ENCODE assay signal across 21 cellular contexts in the genomic region with DNA sequence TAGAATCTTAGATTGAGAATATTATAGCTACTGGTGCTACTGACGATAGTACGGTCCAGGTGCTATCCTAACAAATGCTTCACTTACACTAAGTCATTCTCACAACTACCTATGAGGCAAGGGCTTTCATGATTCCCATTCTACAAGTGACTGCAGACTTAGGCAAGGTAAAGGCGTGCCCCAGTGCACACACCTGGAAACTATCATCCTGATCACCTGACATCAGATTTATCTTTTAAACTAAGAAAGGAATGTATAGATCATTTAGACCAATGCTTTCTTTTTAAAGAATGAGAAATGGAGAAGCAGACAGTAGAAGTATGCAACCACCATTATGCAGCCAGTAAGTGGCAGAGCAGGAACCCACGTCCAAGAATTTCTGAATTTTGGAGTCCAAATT. TPM values are rescaled to one million over a fixed set of nuclear protein-coding genes. Genes with fewer than 3 reads are reported as not detected.
DNase-seq lines count a peak whose midpoint lies in the region; ATAC-seq and TF ChIP-seq lines count a peak whose summit lies in the region.
"Had no signal": no experiment of that assay in that cellular context is flagged by ENCODE, and none has a peak within 500 bp of the region (broad histone marks: within the 10 kb centered on the region; RNA-seq: fewer than 3 reads in every experiment).

No MANE protein-coding gene starts in this region.

- H3K23ac ChIP-seq in trophoblast cell (ENCODE audit: low read length): no peak overlapping the region

- H2AK5ac ChIP-seq in trophoblast cell (ENCODE audit: low read length): no peak overlapping the region

- no peak overlapping the region for H3K14ac ChIP-seq in trophoblast cell (ENCODE audit: low read length)

- H3K9me3 ChIP-seq in trophoblast cell (ENCODE audit: insufficient read depth, low read depth, low read length): peaks cover 2% of the 10 kb centered on the region
- H3K9me3 ChIP-seq in Peyer's patch: no peaks in the 10 kb centered on the region
- H3K9me3 ChIP-seq: A549; BLaER1 treated with 17β-estradiol and CSF1 and Interleukin-3, amounts not matched to agents 10 nM and 100 nM; Caco-2 had no signal

- no peak overlapping the region for H2BK12ac ChIP-seq in trophoblast cell (ENCODE audit: low read length)

- no peak for TF ChIP-seq POLR2A in Peyer's patch (IDR thresholded peaks at IDR 0.05)

- H3K9me3 Mint-ChIP-seq in GM23338: peaks cover 93% of the 10 kb centered on the region
- no peaks in the 10 kb centered on the region for H3K9me3 Mint-ChIP-seq in stimulated activated memory B cell treated with anti-CD40 and anti-IgM and Interleukin-4, amounts not matched to agents 10 μg/mL and 1 μg/mL and 100 μg/mL, for 72 hours
- H3K9me3 Mint-ChIP-seq: CD4-positive, alpha-beta T cell; CD8-positive, alpha-beta T cell had no signal

- H3K4me2 ChIP-seq in GM23338 (peak overlapping the region; percentile 55; the same call in 1 of the 2 replicates), trophoblast cell (ENCODE audit: low read length) (peak overlapping the region; percentile 32)
- H3K4me2 ChIP-seq: A549; BLaER1 treated with 17β-estradiol and CSF1 and Interleukin-3, amounts not matched to agents 10 nM and 100 nM had no signal

- peaks cover 3% of the 10 kb centered on the region for H3K27me3 Mint-ChIP-seq in GM23338 (ENCODE audit: insufficient read depth, low read depth, poor library complexity)
- no peaks in the 10 kb centered on the region for H3K27me3 Mint-ChIP-seq in stimulated activated memory B cell treated with anti-CD40 and anti-IgM and Interleukin-4, amounts not matched to agents 10 μg/mL and 1 μg/mL and 100 μg/mL, for 72 hours
- H3K27me3 Mint-ChIP-seq: B cell; CD4-positive, alpha-beta T cell had no signal

- H3K4me3 ChIP-seq in GM23338 (no peak overlapping the region), trophoblast cell (ENCODE audit: low read depth, low read length) (no peak overlapping the region), Peyer's patch (no peak overlapping the region)
- H3K4me3 ChIP-seq: A549; BLaER1 treated with 17β-estradiol and CSF1 and Interleukin-3, amounts not matched to agents 10 nM and 100 nM had no signal

- H3K27ac ChIP-seq in GM23338 (ENCODE audit: low read depth) (no peak overlapping the region), trophoblast cell (ENCODE audit: low read depth, low read length) (peak overlapping the region; percentile 68), Peyer's patch (no peak overlapping the region)
- H3K27ac ChIP-seq: 22Rv1; A549; BLaER1 treated with 17β-estradiol and CSF1 and Interleukin-3, amounts not matched to agents 10 nM and 100 nM; C4-2B had no signal

- H3K36me3 Mint-ChIP-seq in GM23338 (ENCODE audit: low read depth): peaks cover 13% of the 10 kb centered on the region; the same call in 2 of the 3 replicates
- no peaks in the 10 kb centered on the region for H3K36me3 Mint-ChIP-seq in stimulated activated memory B cell treated with anti-CD40 and anti-IgM and Interleukin-4, amounts not matched to agents 10 μg/mL and 1 μg/mL and 100 μg/mL, for 72 hours
- H3K36me3 Mint-ChIP-seq: CD8-positive, alpha-beta T cell had no signal

- no peaks in the 10 kb centered on the region for H4K20me1 ChIP-seq in GM23338 (replicated peaks; ENCODE audit: insufficient read depth)
- H4K20me1 ChIP-seq: BLaER1 treated with 17β-estradiol and CSF1 and Interleukin-3, amounts not matched to agents 10 nM and 100 nM had no signal

- H3K79me2 ChIP-seq in GM23338 (replicated peaks; ENCODE audit: insufficient read depth) (no peaks in the 10 kb centered on the region), trophoblast cell (ENCODE audit: control insufficient read depth, insufficient read depth, low read length, poor library complexity) (no peaks in the 10 kb centered on the region)

- WGBS in trophoblast cell (ENCODE audit: extremely low coverage, insufficient coverage, insufficient read length): no CpG with 5 or more reads among the region's 4 CpGs

- DNase-seq in GM23338 (ENCODE audit: low spot score) (no peak), islet precursor cell (peak; percentile 53), trophoblast cell (peak; percentile 71 to 84), NCI-H748 treated with DMSO at 0.1 percent for 48 hours (lab: John Stamatoyannopoulos, UW) (no peak), Peyer's patch (no peak)
- DNase-seq: AML-193; Calu3; CD4-positive, alpha-beta T cell; CD8-positive, alpha-beta T cell; DMS79 treated with DMSO at 0.1 percent for 48 hours; GF-D8 had no signal

- TF ChIP-seq CTCF in GM23338 (conservative IDR thresholded peaks at IDR 0.05; ENCODE audit: low read depth in 2 of 2) (no peak), Peyer's patch (IDR thresholded peaks at IDR 0.05) (no peak)

- H4K91ac ChIP-seq in trophoblast cell (ENCODE audit: low read depth, low read length): no peak overlapping the region

- no peaks in the 10 kb centered on the region for H3K27me3 ChIP-seq in GM23338 (ENCODE audit: insufficient read depth)
- H3K27me3 ChIP-seq in trophoblast cell (ENCODE audit: insufficient read depth, low read length): no peaks in the 10 kb centered on the region
- H3K27me3 ChIP-seq in Peyer's patch: no peaks in the 10 kb centered on the region
- H3K27me3 ChIP-seq: BLaER1 treated with 17β-estradiol and CSF1 and Interleukin-3, amounts not matched to agents 10 nM and 100 nM had no signal

- H3K4me3 Mint-ChIP-seq in GM23338: no peak overlapping the region
- no peak overlapping the region for H3K4me3 Mint-ChIP-seq in stimulated activated memory B cell treated with anti-CD40 and anti-IgM and Interleukin-4, amounts not matched to agents 10 μg/mL and 1 μg/mL and 100 μg/mL, for 72 hours
- H3K4me3 Mint-ChIP-seq: B cell; CD4-positive, alpha-beta T cell; CD8-positive, alpha-beta T cell had no signal

- H3K9ac ChIP-seq in trophoblast cell (ENCODE audit: low read length): no peak overlapping the region
- H3K9ac ChIP-seq: BLaER1 treated with 17β-estradiol and CSF1 and Interleukin-3, amounts not matched to agents 10 nM and 100 nM had no signal

- H3K9me2 ChIP-seq in GM23338 (ENCODE audit: insufficient read depth): no peaks in the 10 kb centered on the region

- peaks cover 17% of the 10 kb centered on the region for H3K79me1 ChIP-seq in trophoblast cell (ENCODE audit: low read length)

- no peaks in the 10 kb centered on the region for H3F3A ChIP-seq in GM23338 (replicated peaks; ENCODE audit: low read depth)

- H4K12ac ChIP-seq in trophoblast cell (ENCODE audit: low read depth, low read length): no peak overlapping the region

- H2BK120ac ChIP-seq in trophoblast cell (ENCODE audit: insufficient read depth, low read length, poor library complexity): no peak overlapping the region

- no peak overlapping the region for H3K18ac ChIP-seq in trophoblast cell (ENCODE audit: low read length)

- peaks cover 14% of the 10 kb centered on the region for H3K4me1 ChIP-seq in GM23338 (ENCODE audit: insufficient read depth)
- peaks cover 12 to 23% of the 10 kb centered on the region in 2 experiments for H3K4me1 ChIP-seq in trophoblast cell (ENCODE audit: control insufficient read depth in 1 of 2, insufficient read depth in 2 of 2, low read length in 2 of 2)
- H3K4me1 ChIP-seq in Peyer's patch: no peaks in the 10 kb centered on the region
- H3K4me1 ChIP-seq: A549; BLaER1 treated with 17β-estradiol and CSF1 and Interleukin-3, amounts not matched to agents 10 nM and 100 nM; Caco-2 had no signal

- peak overlapping the region; percentile 65 for H2BK5ac ChIP-seq in trophoblast cell (ENCODE audit: low read depth, low read length, poor library complexity)

- peaks cover 7% of the 10 kb centered on the region; the same call in 2 of the 3 replicates for H3K4me1 Mint-ChIP-seq in GM23338
- peaks cover 40% of the 10 kb centered on the region for H3K4me1 Mint-ChIP-seq in stimulated activated memory B cell treated with anti-CD40 and anti-IgM and Interleukin-4, amounts not matched to agents 10 μg/mL and 1 μg/mL and 100 μg/mL, for 72 hours

- H2AFZ ChIP-seq in GM23338 (no peak overlapping the region), trophoblast cell (ENCODE audit: insufficient read depth, low read length, poor library complexity) (no peak overlapping the region)

- no peak overlapping the region for H4K8ac ChIP-seq in trophoblast cell (ENCODE audit: low read depth, low read length)

- no peak overlapping the region for H3K27ac Mint-ChIP-seq in GM23338
- H3K27ac Mint-ChIP-seq in stimulated activated memory B cell treated with anti-CD40 and anti-IgM and Interleukin-4, amounts not matched to agents 10 μg/mL and 1 μg/mL and 100 μg/mL, for 72 hours: peak overlapping the region; percentile 32
- H3K27ac Mint-ChIP-seq: B cell; CD4-positive, alpha-beta T cell; CD8-positive, alpha-beta T cell had no signal

- ATAC-seq in GM23338 (no peak), HG02763 (IDR thresholded peaks at IDR 0.05; ENCODE audit: unreplicated experiment) (no peak), HG03354 (IDR thresholded peaks at IDR 0.05; ENCODE audit: poor library complexity, severe bottlenecking, unreplicated experiment) (no peak)
- ATAC-seq in stimulated activated memory B cell treated with anti-CD40 and anti-IgM and Interleukin-4, amounts not matched to agents 10 μg/mL and 1 μg/mL and 100 μg/mL, for 72 hours: no peak
- ATAC-seq: A549; CD8-positive, alpha-beta T cell had no signal

- H3K36me3 ChIP-seq in GM23338 (ENCODE audit: insufficient read depth): no peaks in the 10 kb centered on the region
- no peaks in the 10 kb centered on the region for H3K36me3 ChIP-seq in trophoblast cell (ENCODE audit: control insufficient read depth in 1 of 2, insufficient read depth in 2 of 2, low read length in 2 of 2)
- no peaks in the 10 kb centered on the region for H3K36me3 ChIP-seq in Peyer's patch
- H3K36me3 ChIP-seq: BLaER1 treated with 17β-estradiol and CSF1 and Interleukin-3, amounts not matched to agents 10 nM and 100 nM had no signal

- H3K4ac ChIP-seq in trophoblast cell (ENCODE audit: low read depth, low read length): no peak overlapping the region

RNA-seq across cellular contexts. Expression of gene LRRN1, which starts 59.2 kb away (rescaled TPM):
- total RNA-seq in GM23338 (2014; rRNA removed; shearing (Covaris generic)): 157 and 172 TPM in 2 replicates
- 76.4 and 85.7 TPM in 2 replicates for polyA plus RNA-seq in GM23338 (2016; fragmentation: Nextera tagmentation; extraction: Ambion mirVana)
- polyA plus RNA-seq in trophoblast cell (2013): 338 TPM in 2 replicates
- total RNA-seq in Peyer's patch: 1 to 10 TPM; 1.5 to 7.4 (median 2.7) TPM
- polyA plus RNA-seq: A549, BJ had no signal

Comparison
In these comparisons a context has a peak if more than half of its experiments do, and no peak if none do; other contexts are left out.
1. DNase-seq: peak in islet precursor cell (single experiment) and trophoblast cell (2 of 2); none in GM23338 (single experiment), NCI-H748 treated with DMSO at 0.1 percent for 48 hours (single experiment) and Peyer's patch (0 of 3).
2. RNA of gene LRRN1, which starts 59.2 kb away (total RNA-seq): 157 to 172 TPM in GM23338; 1.5 to 7.4 TPM in Peyer's patch; every median in the first group is over 10 times any median in the second.